ENCODE assay signal across 8 cellular contexts in the genomic region with DNA sequence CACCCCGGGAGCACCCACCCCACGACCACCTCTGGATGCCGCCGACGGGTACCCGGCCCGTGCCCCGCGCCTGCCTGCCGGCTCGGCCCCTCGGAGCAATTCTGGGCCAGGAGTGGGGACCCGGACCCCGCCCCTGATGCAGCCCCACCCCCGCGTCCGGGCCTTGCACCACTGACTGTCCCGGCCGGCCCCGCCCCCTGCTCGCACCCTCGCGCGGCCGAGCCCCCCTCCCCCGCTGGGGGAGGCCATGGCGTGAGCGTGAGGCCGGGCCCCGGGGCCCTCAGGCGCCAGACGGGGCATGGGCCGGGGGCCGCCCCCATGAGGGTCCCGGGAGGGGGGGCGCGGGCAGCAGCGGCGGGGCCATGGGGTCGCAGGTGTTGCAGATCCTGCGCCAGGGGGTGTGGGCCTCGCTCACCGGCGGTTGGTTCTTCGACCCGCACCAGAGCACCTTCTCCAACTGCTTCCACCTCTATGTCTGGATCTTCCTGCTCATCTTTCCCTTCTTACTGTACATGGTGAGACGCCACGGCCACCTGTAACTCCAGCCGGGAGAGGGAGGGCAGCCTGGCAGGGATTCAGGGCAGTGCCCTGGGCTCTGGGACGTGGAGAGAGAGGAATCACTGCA. TPM values are rescaled to one million over a fixed set of nuclear protein-coding genes. Genes with fewer than 3 reads are reported as not detected.
DNase-seq lines count a peak whose midpoint lies in the region; ATAC-seq lines count a peak whose summit lies in the region.

No MANE protein-coding gene starts in this region.

- H3K4me1 ChIP-seq in duodenal mucosa (ENCODE audit: control insufficient read depth in 1 of 2, insufficient read depth in 2 of 2, low read length in 2 of 2) (peaks cover 33 to 40% of the 10 kb centered on the region in 2 donors), mononuclear cell (ENCODE audit: insufficient read depth, low read length) (peaks cover 41% of the 10 kb centered on the region), urinary bladder (ENCODE audit: insufficient read depth) (peaks cover 1% of the 10 kb centered on the region)

- H3K9ac ChIP-seq in duodenal mucosa (ENCODE audit: low read depth in 1 of 2, low read length in 2 of 2) = peak overlapping the region; percentile 79 to 88

- no peaks in the 10 kb centered on the region for H3K9me3 ChIP-seq in duodenal mucosa (ENCODE audit: control insufficient read depth in 1 of 2, low read length in 2 of 2)
- H3K9me3 ChIP-seq in mononuclear cell (ENCODE audit: low read depth, low read length) = no peaks in the 10 kb centered on the region

- H3K27ac ChIP-seq in duodenal mucosa (ENCODE audit: low read depth, low read length) (peak overlapping the region; percentile 73), urinary bladder (ENCODE audit: low read depth) (no peak overlapping the region)

- H3K4me3 ChIP-seq in duodenal mucosa (ENCODE audit: low read depth in 1 of 2, low read length in 2 of 2) (peak overlapping the region; percentile 85 to 88), mononuclear cell (ENCODE audit: low read length) (peak overlapping the region; percentile 78), urinary bladder (ENCODE audit: low read depth, low read length) (peak overlapping the region; percentile 88)

- DNase-seq in NCI-H2227 (lab: John Stamatoyannopoulos, UW; ENCODE audit: unreplicated experiment) (peak; percentile 72), NCI-H2227 treated with DMSO at 0.1 percent for 48 hours (lab: John Stamatoyannopoulos, UW) (no peak), RPMI8226 (peak; percentile 74), DMS153 treated with DMSO at 0.1 percent for 48 hours (lab: John Stamatoyannopoulos, UW; ENCODE audit: unreplicated experiment) (no peak)

- WGBS in urinary bladder = under 1% methylated on average over 50 of the region's 50 CpGs

- no peaks in the 10 kb centered on the region for H3K27me3 ChIP-seq in duodenal mucosa (ENCODE audit: control insufficient read depth in 1 of 2, insufficient read depth in 2 of 2, low read length in 2 of 2)
- no peaks in the 10 kb centered on the region for H3K27me3 ChIP-seq in mononuclear cell (ENCODE audit: insufficient read depth, low read length)

- peaks cover 26 to 54% of the 10 kb centered on the region in 2 donors for H3K36me3 ChIP-seq in duodenal mucosa (ENCODE audit: control insufficient read depth in 1 of 2, insufficient read depth in 2 of 2, low read length in 2 of 2)
- H3K36me3 ChIP-seq in urinary bladder (ENCODE audit: insufficient read depth) = peaks cover 7% of the 10 kb centered on the region

- peak; percentile 3 for ATAC-seq in HG02623 (IDR thresholded peaks at IDR 0.05; ENCODE audit: unreplicated experiment)

RNA-seq across cellular contexts. Expression of gene PCNX3, which starts 0.5 kb away (rescaled TPM):
- total RNA-seq in mononuclear cell (15.0 TPM), urinary bladder (8.3 TPM)
- polyA plus RNA-seq in urinary bladder = 25.3 TPM

RNA-seq across cellular contexts. Expression of gene MAP3K11, which starts 2.0 kb away (rescaled TPM):
- 41.1 TPM for total RNA-seq in mononuclear cell
- total RNA-seq in urinary bladder = 20.6 TPM
- polyA plus RNA-seq in urinary bladder = 39.7 TPM

RNA-seq across cellular contexts. Expression of gene KCNK7, which starts 20.5 kb away (rescaled TPM):
- total RNA-seq in mononuclear cell (1.7 TPM), urinary bladder (0.63 TPM)
- 1.2 TPM for polyA plus RNA-seq in urinary bladder

RNA-seq across cellular contexts. Expression of gene SIPA1, which starts 21.8 kb away (rescaled TPM):
- total RNA-seq in mononuclear cell (75.2 TPM), urinary bladder (16.0 TPM)
- 54.0 TPM for polyA plus RNA-seq in urinary bladder

RNA-seq across cellular contexts. Expression of gene EHBP1L1, which starts 40.2 kb away (rescaled TPM):
- 79.1 TPM for total RNA-seq in mononuclear cell
- 45.9 TPM for total RNA-seq in urinary bladder
- polyA plus RNA-seq in urinary bladder = 178 TPM

Comparison
In these comparisons a context has a peak if more than half of its experiments do, and no peak if none do; other contexts are left out.
1. DNase-seq: peak in NCI-H2227 (single experiment) and RPMI8226 (single experiment); none in NCI-H2227 treated with DMSO at 0.1 percent for 48 hours (single experiment) and DMS153 treated with DMSO at 0.1 percent for 48 hours (single experiment).
2. Peak in every context shown above with its lines, with median percentiles within 50 percentile points of each other: H3K4me3 ChIP-seq.